In the genomic region with DNA sequence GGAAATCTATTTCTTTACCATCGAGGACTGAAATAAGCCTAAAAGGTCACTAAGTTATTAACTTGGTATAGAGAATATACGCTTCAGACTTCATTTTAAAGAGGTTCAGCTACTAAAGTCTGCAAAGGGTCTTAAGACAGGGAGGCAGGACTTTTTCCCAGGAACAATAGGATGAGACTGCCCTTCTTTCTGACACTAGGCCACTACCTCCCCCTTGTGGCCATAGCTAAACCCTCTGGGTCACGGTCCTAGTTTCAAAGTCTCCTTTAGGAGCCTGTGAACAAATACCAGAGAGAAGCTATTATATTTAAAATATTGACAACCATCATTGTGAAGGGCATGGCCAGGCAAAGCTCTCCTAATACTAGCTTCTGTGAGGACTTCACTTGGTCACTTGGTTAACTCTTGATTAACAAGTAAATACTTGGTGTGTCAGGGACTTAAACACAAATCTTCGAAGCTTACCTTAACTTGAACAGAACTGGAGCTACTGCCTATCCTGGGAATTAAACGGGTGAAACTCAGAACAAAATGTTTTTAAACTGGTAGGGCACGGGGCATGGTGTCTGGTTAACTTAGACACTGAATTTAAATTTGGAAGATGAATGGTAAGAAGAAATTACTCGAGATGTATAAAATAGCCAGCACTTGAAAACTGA, we compare ENCODE assay signal across 8 cellular contexts.
DNase-seq lines count a peak whose midpoint lies in the region; ATAC-seq, FAIRE-seq and TF ChIP-seq lines count a peak whose summit lies in the region.

No MANE protein-coding gene starts in this region.

- CTCF ChIA-PET in A549 (lab: Yijun Ruan, JAX) = interaction anchor here (0.5 to 2.6 kb wide), 26 partner anchors 8 to 594 kb away, joined by 3 to 26 read pairs (median 4); no protein-coding TSS in a partner anchor
- CTCF ChIA-PET in activated CD8-positive, alpha-beta T cell treated with anti-CD3 and anti-CD28 coated beads for 36 hours (lab: Charles Lee) = interaction anchor here (0.6 to 2.7 kb wide), 15 partner anchors 9 to 211 kb away, joined by 3 to 25 read pairs (median 3); a partner anchor contains a TSS

- H3K4me3 ChIP-seq in A549 (no peak overlapping the region), heart right ventricle (no peak overlapping the region)

- H3K9me3 ChIP-seq in A549 = no peaks in the 10 kb centered on the region
- H3K9me3 ChIP-seq in heart right ventricle = no peaks in the 10 kb centered on the region

- no peaks in the 10 kb centered on the region for H3K27me3 Mint-ChIP-seq in activated CD8-positive, alpha-beta T cell treated with anti-CD3 and anti-CD28 coated beads for 36 hours
- no peaks in the 10 kb centered on the region for H3K27me3 Mint-ChIP-seq in T-helper 2 cell treated with Interferon-gamma antibody and Interleukin-4, amounts not matched to agents 5 μg/mL and 100 μg/mL, for 36 hours (ENCODE audit: low read depth)

- POLR2A ChIA-PET in A549 (lab: Yijun Ruan, JAX) = no interaction called here
- POLR2A ChIA-PET in activated CD8-positive, alpha-beta T cell treated with anti-CD3 and anti-CD28 coated beads for 36 hours (lab: Charles Lee) = no interaction called here

- no peaks in the 10 kb centered on the region for H3K4me1 ChIP-seq in A549
- peaks cover 0 to 50% (median 9%) of the 10 kb centered on the region in 9 donors for H3K4me1 ChIP-seq in heart right ventricle

- peaks cover 46% of the 10 kb centered on the region for H3K36me3 Mint-ChIP-seq in activated CD8-positive, alpha-beta T cell treated with anti-CD3 and anti-CD28 coated beads for 36 hours (ENCODE audit: low read depth)
- H3K36me3 Mint-ChIP-seq in T-helper 2 cell treated with Interferon-gamma antibody and Interleukin-4, amounts not matched to agents 5 μg/mL and 100 μg/mL, for 36 hours (ENCODE audit: low read depth) = peaks cover 24% of the 10 kb centered on the region

- TF ChIP-seq RAD21 in A549 (conservative IDR thresholded peaks at IDR 0.05 in 1 of 2, IDR thresholded peaks at IDR 0.05 in 1 of 2) = peak; percentile 56 to 62

- no peak overlapping the region for H3K27ac Mint-ChIP-seq in activated CD8-positive, alpha-beta T cell treated with anti-CD3 and anti-CD28 coated beads for 36 hours
- H3K27ac Mint-ChIP-seq in T-helper 2 cell treated with Interferon-gamma antibody and Interleukin-4, amounts not matched to agents 5 μg/mL and 100 μg/mL, for 36 hours = no peak overlapping the region

- DNase-seq in A549 (ENCODE audit: low read depth in 1 of 2, low spot score in 1 of 2) (peak; percentile 55 to 60), Daoy (ENCODE audit: low read depth) (peak; percentile 34), NCI-H146 treated with DMSO at 0.1 percent for 48 hours (lab: John Stamatoyannopoulos, UW; ENCODE audit: unreplicated experiment) (peak; percentile 15), heart right ventricle (peak in 1 of 2 donors; percentile 44), sciatic nerve (ENCODE audit: low spot score) (no peak)
- peak; percentile 41 for DNase-seq in activated CD8-positive, alpha-beta T cell treated with anti-CD3 and anti-CD28 coated beads for 36 hours
- no peak for DNase-seq in T-helper 2 cell treated with Interferon-gamma antibody and Interleukin-4, amounts not matched to agents 5 μg/mL and 100 μg/mL, for 36 hours (ENCODE audit: low spot score)

- H3K4me2 ChIP-seq in A549 = no peak overlapping the region

- TF ChIP-seq CTCF in A549 (IDR thresholded peaks at IDR 0.05) = peak; percentile 75
- TF ChIP-seq CTCF in activated CD8-positive, alpha-beta T cell treated with anti-CD3 and anti-CD28 coated beads for 36 hours (IDR thresholded peaks at IDR 0.05) = peak; percentile 73
- TF ChIP-seq CTCF in heart right ventricle (IDR thresholded peaks at IDR 0.05) = peak; percentile 53 to 85 (median 81)

- peaks cover 43% of the 10 kb centered on the region for H3K4me1 Mint-ChIP-seq in activated CD8-positive, alpha-beta T cell treated with anti-CD3 and anti-CD28 coated beads for 36 hours (ENCODE audit: low read depth)
- peaks cover 39% of the 10 kb centered on the region for H3K4me1 Mint-ChIP-seq in T-helper 2 cell treated with Interferon-gamma antibody and Interleukin-4, amounts not matched to agents 5 μg/mL and 100 μg/mL, for 36 hours (ENCODE audit: low read depth)

- peaks cover 0 to 26% (median 9%) of the 10 kb centered on the region in 9 donors for H3K36me3 ChIP-seq in heart right ventricle

- WGBS in A549 (ENCODE audit: missing lambda C conversion rate) = 53% methylated on average over 7 of the region's 7 CpGs
- WGBS in heart right ventricle, 2 donors = 73 to 82% methylated on average over 7 of the region's 7 CpGs

- ATAC-seq in A549 (peak; percentile 85 to 96), heart right ventricle (peak in 7 of 8 donors; percentile 48 to 74 (median 68)), sciatic nerve (peak; percentile 64), GM19467 (IDR thresholded peaks at IDR 0.05; ENCODE audit: unreplicated experiment) (no peak)
- peak; percentile 30 for ATAC-seq in activated CD8-positive, alpha-beta T cell treated with anti-CD3 and anti-CD28 coated beads for 36 hours

- H3K4me3 Mint-ChIP-seq in activated CD8-positive, alpha-beta T cell treated with anti-CD3 and anti-CD28 coated beads for 36 hours = no peak overlapping the region
- no peak overlapping the region for H3K4me3 Mint-ChIP-seq in T-helper 2 cell treated with Interferon-gamma antibody and Interleukin-4, amounts not matched to agents 5 μg/mL and 100 μg/mL, for 36 hours

- no peak for TF ChIP-seq EP300 in A549 (IDR thresholded peaks at IDR 0.05)

- TF ChIP-seq POLR2A in A549 (IDR thresholded peaks at IDR 0.05; ENCODE audit: low read length) = no peak

- H3K9me3 Mint-ChIP-seq in activated CD8-positive, alpha-beta T cell treated with anti-CD3 and anti-CD28 coated beads for 36 hours = no peaks in the 10 kb centered on the region
- H3K9me3 Mint-ChIP-seq in T-helper 2 cell treated with Interferon-gamma antibody and Interleukin-4, amounts not matched to agents 5 μg/mL and 100 μg/mL, for 36 hours = no peaks in the 10 kb centered on the region

- H3K27ac ChIP-seq in A549 = no peak overlapping the region
- H3K27ac ChIP-seq in heart right ventricle = no peak overlapping the region

- H3K27me3 ChIP-seq in heart right ventricle = no peaks in the 10 kb centered on the region

- FAIRE-seq in A549 (lab: Jason Lieb, UNC) = no peak

- intact Hi-C loops in activated CD8-positive, alpha-beta T cell treated with anti-CD3 and anti-CD28 coated beads for 36 hours (cut with micrococcal nuclease) = no loop called here
- intact Hi-C loops in heart right ventricle (cut with DNase I) = loop anchor here in 8 of 10 donors (2.0 to 5.0 kb wide), 5 partner anchors 72 to 593 kb away; a partner anchor contains a TSS
- intact Hi-C loops in sciatic nerve (cut with DNase I) = no loop called here

TF ChIP-seq in A549, 52 proteins besides CTCF, POLR2A, EP300 and RAD21:
- TF ChIP-seq TP53 (CRISPR knock-in tag; IDR thresholded peaks at IDR 0.05) = no peak
- peak; percentile 66 for TF ChIP-seq SMC3 (IDR thresholded peaks at IDR 0.05)
TF ChIP-seq in A549: peak in this region for 1.

Comparison
In these comparisons a context has a peak if more than half of its experiments do, and no peak if none do; other contexts are left out.
1. DNase-seq: peak in A549 (2 of 2), Daoy (single experiment), NCI-H146 treated with DMSO at 0.1 percent for 48 hours (single experiment) and activated CD8-positive, alpha-beta T cell treated with anti-CD3 and anti-CD28 coated beads for 36 hours (single experiment); none in sciatic nerve (single experiment) and T-helper 2 cell treated with Interferon-gamma antibody and Interleukin-4, amounts not matched to agents 5 μg/mL and 100 μg/mL, for 36 hours (single experiment).
2. intact Hi-C loops: an anchor here in heart right ventricle (2.0 to 5.0 kb wide); none called in activated CD8-positive, alpha-beta T cell treated with anti-CD3 and anti-CD28 coated beads for 36 hours and sciatic nerve.
3. Peak in every context shown above with its lines, with median percentiles within 50 percentile points of each other: CTCF ChIP-seq.